8 cellular contexts compared by ENCODE assay signal in the genomic region with DNA sequence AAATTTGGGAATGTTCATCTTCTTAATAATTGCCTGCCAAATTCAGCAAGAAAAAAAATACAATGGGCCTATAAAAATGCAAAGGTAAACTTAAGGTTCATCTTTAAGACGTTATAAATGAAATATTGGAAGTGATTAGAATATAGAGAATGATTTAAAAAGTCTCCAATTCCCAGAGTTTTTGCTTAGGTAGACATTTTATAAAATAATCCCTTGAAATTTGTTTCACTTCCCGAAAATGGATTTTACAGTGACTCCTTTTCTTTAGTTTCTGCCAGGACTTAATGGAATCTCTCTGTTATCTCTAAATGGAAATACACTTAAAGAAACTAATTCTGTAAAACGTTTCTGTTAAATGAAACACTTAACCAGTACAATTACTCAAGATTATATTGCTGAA.
"Had no signal": no experiment of that assay in that cellular context is flagged by ENCODE, and none has a peak within 500 bp of the region (broad histone marks: within the 10 kb centered on the region; RNA-seq: fewer than 3 reads in every experiment).

No MANE protein-coding gene starts in this region.

- H3K9ac ChIP-seq: GM23248, KMS-11 had no signal

- FAIRE-seq: H1, H54, HTR-8/SVneo had no signal

- H3K27ac ChIP-seq: GM23248, KMS-11 had no signal

- DNase-seq: GM23248, H9, HCEC 1CT, KBM-7 had no signal

- H3K4me3 ChIP-seq: GM23248 had no signal

- H3K4me2 ChIP-seq: KMS-11 had no signal

- H2AFZ ChIP-seq: GM23248 had no signal
